In the genomic region with DNA sequence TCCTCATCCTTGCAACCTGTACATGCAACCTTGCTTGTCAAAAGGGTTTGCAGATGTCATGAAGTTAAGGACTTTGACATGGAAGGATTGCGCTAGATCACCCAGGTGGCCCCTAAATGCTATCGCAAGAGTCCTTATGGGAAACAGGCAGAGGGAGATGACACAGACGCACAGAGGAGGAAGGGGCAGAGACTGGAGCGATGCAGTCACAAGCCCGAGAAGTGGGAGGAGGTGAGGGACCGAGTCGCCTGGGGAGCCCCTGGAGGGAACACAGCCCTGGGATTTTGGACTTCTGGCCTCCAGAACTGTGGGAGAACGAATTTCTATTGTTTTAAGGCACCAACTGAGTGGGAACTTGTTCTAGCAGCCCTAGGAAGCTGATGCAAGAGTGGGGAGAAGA, we compare ENCODE assay signal across 8 cellular contexts.
"Had no signal": no experiment of that assay in that cellular context is flagged by ENCODE, and none has a peak within 500 bp of the region (broad histone marks: within the 10 kb centered on the region; RNA-seq: fewer than 3 reads in every experiment).

No MANE protein-coding gene starts in this region.

- DNase-seq: H9, HCEC 1CT, KBM-7 had no signal

- FAIRE-seq: H1, H54, HTR-8/SVneo had no signal

- H3K4me2 ChIP-seq: GM23338 had no signal

- H3K4me3 Mint-ChIP-seq: GM23338, H9, IgD-negative memory B cell had no signal

- H3K4me3 ChIP-seq: GM23338 had no signal

- H3K27ac Mint-ChIP-seq: GM23338, H9, IgD-negative memory B cell had no signal

- H3K36me3 Mint-ChIP-seq: IgD-negative memory B cell had no signal

- H2AFZ ChIP-seq: GM23338 had no signal

- ATAC-seq: GM23338 had no signal
